Comparison of ENCODE assay signal across 15 cellular contexts in the genomic region with DNA sequence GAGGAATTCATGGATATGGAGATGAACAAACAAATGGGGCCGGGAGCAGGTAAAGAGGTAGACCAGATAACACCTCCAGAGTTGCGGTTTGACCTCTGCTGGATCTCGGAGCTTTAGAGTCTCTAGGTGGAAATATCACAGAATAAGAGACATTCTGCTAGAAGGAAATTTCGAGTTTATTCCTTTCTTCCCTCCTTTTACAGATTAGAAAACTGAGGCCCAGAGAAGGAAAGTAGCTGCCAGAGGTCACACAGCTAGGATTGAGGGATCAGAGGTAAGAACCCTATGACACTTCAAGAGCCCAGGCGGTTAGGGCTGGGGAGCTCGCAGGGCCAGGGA. TPM values are rescaled to one million over a fixed set of nuclear protein-coding genes. Genes with fewer than 3 reads are reported as not detected.
DNase-seq lines count a peak whose midpoint lies in the region; ATAC-seq and TF ChIP-seq lines count a peak whose summit lies in the region.
"Had no signal": no experiment of that assay in that cellular context is flagged by ENCODE, and none has a peak within 500 bp of the region (broad histone marks: within the 10 kb centered on the region; RNA-seq: fewer than 3 reads in every experiment).

No MANE protein-coding gene starts in this region.

- no peak for DNase-seq in HFFc6
- no peak for DNase-seq in adrenal gland
- DNase-seq in mesendoderm: no peak
- no peak for DNase-seq in smooth muscle cell (lab: John Stamatoyannopoulos, UW; ENCODE audit: unreplicated experiment)
- no peak for DNase-seq in omental fat pad (ENCODE audit: low spot score)
- no peak for DNase-seq in GM10248 (ENCODE audit: extremely low spot score)
- DNase-seq: activated CD4-positive, alpha-beta memory T cell treated with anti-CD3 and anti-CD28 coated beads, Interleukin-2, amount 10 ng/mL, durations not matched to agents 7 days and 5 days; NCI-H1092 treated with DMSO at 0.1 percent for 48 hours; PC-3; stimulated activated CD4-positive, alpha-beta T cell treated with anti-CD3 and anti-CD28 coated beads, Interleukin-15, amount 100 ng/mL, for 24 hours had no signal

- H3K9me3 Mint-ChIP-seq in HFFc6: no peaks in the 10 kb centered on the region
- H3K9me3 Mint-ChIP-seq: activated CD4-positive, alpha-beta memory T cell treated with anti-CD3 and anti-CD28 coated beads, Interleukin-2, amount 10 ng/mL, durations not matched to agents 7 days and 5 days had no signal

- no peak overlapping the region for H3K4ac ChIP-seq in mesendoderm (ENCODE audit: low read depth, low read length)

- peak overlapping the region; percentile 81 for H3K56ac ChIP-seq in mesendoderm (ENCODE audit: low read length)

- H3K4me2 ChIP-seq in mesendoderm (ENCODE audit: low read length): no peak overlapping the region
- H3K4me2 ChIP-seq in smooth muscle cell: peak overlapping the region; percentile 50

- peak overlapping the region; percentile 55 for H3K23ac ChIP-seq in mesendoderm (ENCODE audit: low read length)

- H3K4me3 ChIP-seq in adrenal gland: no peak overlapping the region
- H3K4me3 ChIP-seq in mesendoderm (ENCODE audit: low read length): no peak overlapping the region
- H3K4me3 ChIP-seq in smooth muscle cell: no peak overlapping the region
- H3K4me3 ChIP-seq: BLaER1 treated with 17β-estradiol and CSF1 and Interleukin-3, amounts not matched to agents 10 nM and 100 nM; HAP-1 had no signal

- H3K27me3 ChIP-seq in adrenal gland: peaks cover 7% of the 10 kb centered on the region
- H3K27me3 ChIP-seq in mesendoderm (ENCODE audit: insufficient read depth, low read length, poor library complexity): no peaks in the 10 kb centered on the region
- H3K27me3 ChIP-seq in smooth muscle cell (ENCODE audit: low read depth): no peaks in the 10 kb centered on the region

- no peak for TF ChIP-seq POLR2A in adrenal gland (IDR thresholded peaks at IDR 0.05)

- no peak overlapping the region for H2BK120ac ChIP-seq in mesendoderm (ENCODE audit: low read depth, low read length)

- H2AK5ac ChIP-seq in mesendoderm (ENCODE audit: low read length): peak overlapping the region; percentile 15

- H3K79me2 ChIP-seq in mesendoderm (ENCODE audit: control insufficient read depth, insufficient read depth, low read length) (no peaks in the 10 kb centered on the region), smooth muscle cell (ENCODE audit: low read depth) (no peaks in the 10 kb centered on the region)

- H3K4me3 Mint-ChIP-seq in HFFc6: peak overlapping the region; percentile 46; the same call in 1 of the 2 replicates
- H3K4me3 Mint-ChIP-seq: activated CD4-positive, alpha-beta memory T cell treated with anti-CD3 and anti-CD28 coated beads, Interleukin-2, amount 10 ng/mL, durations not matched to agents 7 days and 5 days had no signal

- H3K36me3 ChIP-seq in adrenal gland (replicated peaks in 1 of 2) (no peaks in the 10 kb centered on the region), mesendoderm (ENCODE audit: control insufficient read depth, insufficient read depth, low read length) (no peaks in the 10 kb centered on the region), smooth muscle cell (ENCODE audit: low read depth) (no peaks in the 10 kb centered on the region)
- H3K36me3 ChIP-seq: BLaER1 treated with 17β-estradiol and CSF1 and Interleukin-3, amounts not matched to agents 10 nM and 100 nM; HAP-1 had no signal

- peak overlapping the region in 3 of 5 donors; percentile 17 to 95 (median 63) for H3K27ac ChIP-seq in adrenal gland
- H3K27ac ChIP-seq in mesendoderm (ENCODE audit: low read depth, low read length): peak overlapping the region; percentile 7
- H3K27ac ChIP-seq in smooth muscle cell (ENCODE audit: low read depth): peak overlapping the region; percentile 99
- H3K27ac ChIP-seq: BLaER1 treated with 17β-estradiol and CSF1 and Interleukin-3, amounts not matched to agents 10 nM and 100 nM had no signal

- H2BK5ac ChIP-seq in mesendoderm (ENCODE audit: low read length): peak overlapping the region; percentile 52

- H4K5ac ChIP-seq in mesendoderm (ENCODE audit: low read length): no peak overlapping the region

- WGBS in adrenal gland, 4 donors: 77 to 89% (median 85%) methylated on average over 6 of the region's 6 CpGs
- WGBS in mesendoderm (ENCODE audit: extremely low coverage, insufficient coverage, low lambda C conversion rate): no CpG with 5 or more reads among the region's 6 CpGs
- 58% methylated on average over 6 of the region's 6 CpGs for WGBS in smooth muscle cell (ENCODE audit: low lambda C conversion rate)

- no peak overlapping the region for H3K18ac ChIP-seq in mesendoderm (ENCODE audit: low read length)

- H2AFZ ChIP-seq in smooth muscle cell (ENCODE audit: low read depth): no peak overlapping the region

- CTCF ChIA-PET in GM10248 (lab: Yijun Ruan, JAX): interaction anchor here (0.9 to 15.2 kb wide), 6 partner anchors 7 to 122 kb away, joined by 3 to 196 read pairs (median 3); partner anchors contain the start of gene COL1A1

- no peaks in the 10 kb centered on the region for H4K20me1 ChIP-seq in smooth muscle cell (ENCODE audit: low read depth)
- H4K20me1 ChIP-seq: BLaER1 treated with 17β-estradiol and CSF1 and Interleukin-3, amounts not matched to agents 10 nM and 100 nM had no signal

- no peaks in the 10 kb centered on the region for H3K9me3 ChIP-seq in adrenal gland (replicated peaks in 1 of 3)
- no peaks in the 10 kb centered on the region for H3K9me3 ChIP-seq in smooth muscle cell (replicated peaks; ENCODE audit: low read depth)
- H3K9me3 ChIP-seq: BLaER1 treated with 17β-estradiol and CSF1 and Interleukin-3, amounts not matched to agents 10 nM and 100 nM; HAP-1 had no signal

- peaks cover 99% of the 10 kb centered on the region for H3K4me1 Mint-ChIP-seq in HFFc6 (ENCODE audit: low read depth)

- H3K27ac Mint-ChIP-seq in HFFc6: peak overlapping the region; percentile 100
- H3K27ac Mint-ChIP-seq: activated CD4-positive, alpha-beta memory T cell treated with anti-CD3 and anti-CD28 coated beads, Interleukin-2, amount 10 ng/mL, durations not matched to agents 7 days and 5 days had no signal

- H3K27me3 Mint-ChIP-seq in HFFc6 (ENCODE audit: insufficient read depth): peaks cover 4% of the 10 kb centered on the region

- TF ChIP-seq CTCF in HFFc6 (IDR thresholded peaks at IDR 0.05) (no peak), adrenal gland (IDR thresholded peaks at IDR 0.05) (no peak), smooth muscle cell (IDR thresholded peaks at IDR 0.05; ENCODE audit: borderline replicate concordance, insufficient read depth, poor library complexity, severe bottlenecking) (no peak), omental fat pad (IDR thresholded peaks at IDR 0.05) (no peak), GM10248 (IDR thresholded peaks at IDR 0.05; ENCODE audit: control extremely low read depth, extremely low read depth, low read depth, missing control alignments) (no peak)

- H4K8ac ChIP-seq in mesendoderm (ENCODE audit: low read depth, low read length): no peak overlapping the region

- H3K9ac ChIP-seq in mesendoderm (ENCODE audit: low read length) (peak overlapping the region; percentile 26), smooth muscle cell (ENCODE audit: low read depth) (peak overlapping the region; percentile 72)
- H3K9ac ChIP-seq: BLaER1 treated with 17β-estradiol and CSF1 and Interleukin-3, amounts not matched to agents 10 nM and 100 nM had no signal

- intact Hi-C loops in adrenal gland (cut with DNase I): no loop called here

- POLR2A ChIA-PET in GM10248 (lab: Yijun Ruan, JAX): no interaction called here

- ATAC-seq in HG03108 (IDR thresholded peaks at IDR 0.05; ENCODE audit: unreplicated experiment) (no peak), HG03039 (IDR thresholded peaks at IDR 0.05; ENCODE audit: unreplicated experiment) (no peak), omental fat pad (ENCODE audit: low FRiP score) (no peak)
- ATAC-seq: PC-3 had no signal

- peaks cover 0 to 9% of the 10 kb centered on the region in 2 donors for H3K4me1 ChIP-seq in adrenal gland (replicated peaks in 1 of 2)
- H3K4me1 ChIP-seq in mesendoderm (ENCODE audit: control insufficient read depth, low read depth, low read length): peaks cover 25% of the 10 kb centered on the region
- peaks cover 68% of the 10 kb centered on the region for H3K4me1 ChIP-seq in smooth muscle cell (ENCODE audit: low read depth)

- peaks cover 25% of the 10 kb centered on the region for H3F3A ChIP-seq in smooth muscle cell (ENCODE audit: low read depth)

- no peak overlapping the region for H2BK15ac ChIP-seq in mesendoderm (replicated peaks; ENCODE audit: low read depth)

- H3K36me3 Mint-ChIP-seq in HFFc6 (ENCODE audit: low read depth): no peaks in the 10 kb centered on the region

- H3K79me1 ChIP-seq in mesendoderm (ENCODE audit: low read length): no peaks in the 10 kb centered on the region

RNA-seq across cellular contexts. Expression of gene COL1A1, which starts 7.7 kb away (rescaled TPM):
- total RNA-seq in HFFc6 (2021; fragmentation: NEBNext Ultra II Directional; extraction: Animal tissue kit (Norgen Biotek cat#: 25700)): 1,000 to 10,000 TPM; 4,948 to 7,804 (median 5,240) TPM
- 100 to 1,000 TPM in 4 of 8 donors, 10 to 100 TPM in 4; 50.2 to 263 (median 105) TPM for total RNA-seq in adrenal gland
- 100 to 1,000 TPM in 1 of 3 donors, 10 to 100 TPM in 2; 39.6 to 101 (median 40.1) TPM for polyA plus RNA-seq in adrenal gland
- polyA plus RNA-seq in mesendoderm (2013, experiment 1 of 2): 14.5 TPM
- polyA plus RNA-seq in mesendoderm (2013, experiment 2 of 2): 15.0 TPM
- 3,848 and 4,141 TPM in 2 replicates for total RNA-seq in smooth muscle cell
- polyA plus RNA-seq in smooth muscle cell: 18,306 and 25,649 TPM in 2 replicates
- 10 to 100 TPM; 21.2 to 57.9 (median 43.6) TPM for total RNA-seq in omental fat pad

RNA-seq across cellular contexts. Expression of gene SGCA, which starts 43.3 kb away (rescaled TPM):
- under 1 TPM; 0.28 to 0.91 (median 0.76) TPM for total RNA-seq in HFFc6 (2021; fragmentation: NEBNext Ultra II Directional; extraction: Animal tissue kit (Norgen Biotek cat#: 25700))
- total RNA-seq in adrenal gland: 1 to 10 TPM in 3 of 8 donors, under 1 TPM in 2, not detected in 3; 0.28 to 3.0 (median 1.2) TPM
- polyA plus RNA-seq in adrenal gland: 1 to 10 TPM in 2 of 3 donors, not detected in 1; 5.2 to 5.5 TPM
- 0.07 TPM for polyA plus RNA-seq in mesendoderm (2013, experiment 1 of 2)
- polyA plus RNA-seq in mesendoderm (2013, experiment 2 of 2): 0.13 TPM
- total RNA-seq in smooth muscle cell: 0.99 TPM in 1 of 2 replicates, not detected in the other
- polyA plus RNA-seq in smooth muscle cell: 1.4 and 2.1 TPM in 2 replicates
- 1 to 10 TPM in 3 of 4 donors, not detected in 1; 1.1 to 4.9 (median 2.6) TPM for total RNA-seq in omental fat pad
- total RNA-seq: HT1080, PC-3 had no signal

RNA-seq across cellular contexts. Expression of gene PPP1R9B, which starts 58.6 kb away (rescaled TPM):
- total RNA-seq in HFFc6 (2021; fragmentation: NEBNext Ultra II Directional; extraction: Animal tissue kit (Norgen Biotek cat#: 25700)): 10 to 100 TPM; 66.4 to 78.5 (median 68.7) TPM
- total RNA-seq in adrenal gland (10 to 100 TPM; 43.9 to 87.0 (median 62.0) TPM), smooth muscle cell (20.8 and 21.8 TPM in 2 replicates), omental fat pad (10 to 100 TPM; 16.6 to 38.0 (median 25.6) TPM)
- polyA plus RNA-seq in adrenal gland (100 to 1,000 TPM in 1 of 3 donors, 10 to 100 TPM in 2; 21.8 to 128 (median 27.2) TPM), smooth muscle cell (6.7 and 10.2 TPM in 2 replicates)
- 2.9 TPM for polyA plus RNA-seq in mesendoderm (2013, experiment 1 of 2)
- 2.9 TPM for polyA plus RNA-seq in mesendoderm (2013, experiment 2 of 2)

Comparison
In these comparisons a context has a peak if more than half of its experiments do, and no peak if none do; other contexts are left out.
1. H3K27ac ChIP-seq: peak in every context shown above with its lines; median percentile 99 in smooth muscle cell; 63 in adrenal gland; 7 in mesendoderm.
2. RNA of gene COL1A1, which starts 7.7 kb away (total RNA-seq): 4,948 to 7,804 TPM in HFFc6 and 3,848 to 4,141 TPM in smooth muscle cell; 50.2 to 263 TPM in adrenal gland and 21.2 to 57.9 TPM in omental fat pad; every median in the first group is over 10 times any median in the second.